ENCODE assay signal across 18 cellular contexts in the genomic region with DNA sequence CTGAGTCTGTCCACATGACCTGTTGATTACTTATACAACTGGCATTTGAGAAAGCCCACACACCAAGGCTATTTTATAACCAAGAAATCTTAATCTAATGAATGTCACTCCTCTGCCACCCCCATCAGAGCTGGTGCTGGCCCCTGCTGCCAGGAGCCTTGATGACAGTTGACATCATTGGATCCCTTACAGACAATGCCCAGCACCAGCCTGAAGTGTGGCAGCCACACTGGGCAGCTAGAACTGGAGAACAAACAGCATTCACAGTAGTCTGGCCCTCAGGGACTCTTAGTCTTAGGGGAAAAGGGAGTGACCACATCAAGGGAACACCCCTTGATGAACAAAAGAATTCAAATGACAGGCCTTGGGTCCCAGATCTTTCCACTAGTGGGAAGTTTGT.
A peak's percentile ranks its signal among the peaks of the same experiment; 100 is the strongest.
DNase-seq lines count a peak whose midpoint lies in the region; ATAC-seq, FAIRE-seq and TF ChIP-seq lines count a peak whose summit lies in the region.
"Had no signal": no experiment of that assay in that cellular context is flagged by ENCODE, and none has a peak within 500 bp of the region (broad histone marks: within the 10 kb centered on the region; RNA-seq: fewer than 3 reads in every experiment).

No MANE protein-coding gene starts in this region.

- ATAC-seq in left ventricle myocardium superior (peak; percentile 48), GM12878 (no peak), upper lobe of right lung (no peak)

- no peaks in the 10 kb centered on the region for H3K36me3 ChIP-seq in GM12878 (ENCODE audit: control insufficient read depth in 2 of 2, insufficient read depth in 2 of 2, low read length in 1 of 2)
- H3K36me3 ChIP-seq in upper lobe of right lung, result no peaks in the 10 kb centered on the region
- H3K36me3 ChIP-seq: HAP-1 had no signal

- TF ChIP-seq RAD21 in GM12878 (IDR thresholded peaks at IDR 0.05; ENCODE audit: insufficient read depth, low read depth, low read length), result no peak

- H3K4me3 ChIP-seq in GM12878 (no peak overlapping the region), upper lobe of right lung (no peak overlapping the region)
- H3K4me3 ChIP-seq: HAP-1 had no signal

- H3K27me3 ChIP-seq in GM12878 (replicated peaks in 1 of 2; ENCODE audit: control insufficient read depth in 2 of 2, insufficient read depth in 2 of 2, low read length in 1 of 2) (no peaks in the 10 kb centered on the region), upper lobe of right lung (no peaks in the 10 kb centered on the region)

- no peak overlapping the region for H3K9ac ChIP-seq in GM12878 (ENCODE audit: control insufficient read depth, insufficient read depth, low read length)

- SMC1A ChIA-PET in GM12878 (lab: Charles Lee; ENCODE audit: uncharacterized antibody, unreplicated experiment), result interaction anchor here (0.7 to 2.7 kb wide), 7 partner anchors 20 to 221 kb away, joined by 3 to 22 read pairs (median 5); no protein-coding TSS in a partner anchor

- intact Hi-C loops in left ventricle myocardium superior (cut with micrococcal nuclease) (no loop called here), cardiac septum (cut with DNase I) (no loop called here), GM12878 (cut with micrococcal nuclease; ENCODE audit: unreplicated experiment) (loop anchor here (5.0 kb wide), 1 partner anchor 144 kb away; no protein-coding TSS in a partner anchor), upper lobe of right lung (cut with DNase I) (no loop called here)

- in situ Hi-C loops in GM12878 (cut with MboI), result no loop called here

- FAIRE-seq in GM12878 (lab: Jason Lieb, UNC) (no peak), frontal cortex (lab: Jason Lieb, UNC) (no peak)
- FAIRE-seq: A204.1, GM19239 had no signal

- no peaks in the 10 kb centered on the region for H3K9me3 ChIP-seq in GM12878 (replicated peaks; ENCODE audit: control insufficient read depth, insufficient read depth, low read length)
- H3K9me3 ChIP-seq in upper lobe of right lung, result no peaks in the 10 kb centered on the region
- H3K9me3 ChIP-seq: HAP-1 had no signal

- POLR2A ChIA-PET in GM12878 (lab: Charles Lee), result no interaction called here

- TF ChIP-seq EP300 in GM12878 (IDR thresholded peaks at IDR 0.05; ENCODE audit: borderline replicate concordance in 1 of 2, control insufficient read depth in 1 of 2, low read depth in 2 of 2, low read length in 2 of 2), result no peak

- H4K20me1 ChIP-seq in GM12878 (ENCODE audit: control insufficient read depth, insufficient read depth), result no peaks in the 10 kb centered on the region

- no peak overlapping the region for H2AFZ ChIP-seq in GM12878 (ENCODE audit: control insufficient read depth, low read depth, low read length)

- H3K4me2 ChIP-seq in GM12878 (ENCODE audit: control insufficient read depth, insufficient read depth), result no peak overlapping the region

- no peak for TF ChIP-seq POLR2A in GM12878 (IDR thresholded peaks at IDR 0.05; ENCODE audit: low read depth, low read length)

- no TSS peak for BruUV-seq in GM12878 (replicated peaks; lab: Mats Ljungman, UMichigan)

- TF ChIP-seq CTCF in GM12878 (IDR thresholded peaks at IDR 0.05 in 2 of 3, conservative IDR thresholded peaks at IDR 0.05 in 1 of 3; ENCODE audit: control insufficient read depth in 2 of 3, extremely low read depth in 1 of 3, insufficient read depth in 1 of 3, low read depth in 3 of 3, low read length in 3 of 3), result no peak
- no peak for TF ChIP-seq CTCF in upper lobe of right lung (IDR thresholded peaks at IDR 0.05)
- TF ChIP-seq CTCF in GM10266 (IDR thresholded peaks at IDR 0.05; ENCODE audit: control insufficient read depth, insufficient read depth, low read depth, missing control alignments), result no peak

- RAD21 ChIA-PET in GM12878 (lab: Charles Lee; ENCODE audit: unreplicated experiment), result interaction anchor here (0.9 to 3.5 kb wide), 5 partner anchors 60 to 144 kb away, joined by 3 to 25 read pairs (median 3); no protein-coding TSS in a partner anchor

- H3K27ac ChIP-seq in GM12878 (ENCODE audit: control insufficient read depth, insufficient read depth) (no peak overlapping the region), upper lobe of right lung (no peak overlapping the region)
- H3K27ac ChIP-seq: C4-2B, HL-60 had no signal

- H3K4me1 ChIP-seq in GM12878 (ENCODE audit: control insufficient read depth, insufficient read depth, low read length) (no peaks in the 10 kb centered on the region), upper lobe of right lung (no peaks in the 10 kb centered on the region)
- H3K4me1 ChIP-seq: HAP-1 had no signal

- DNase-seq in left ventricle myocardium superior, result no peak
- DNase-seq in cardiac septum (ENCODE audit: low spot score), result no peak
- DNase-seq in GM12878 (ENCODE audit: low read depth, low spot score), result no peak
- peak; percentile 17 for DNase-seq in myocyte (ENCODE audit: low read depth)
- DNase-seq in upper lobe of right lung, result peak; percentile 21
- no peak for DNase-seq in GM10266 (ENCODE audit: extremely low spot score)
- DNase-seq in activated CD4-positive, CD25-positive, alpha-beta regulatory T cell (lab: John Stamatoyannopoulos, UW), result no peak
- DNase-seq in frontal cortex (ENCODE audit: low spot score in 2 of 2), result no peak
- DNase-seq: ACHN; CD4-positive, alpha-beta T cell; DMS153; DMS79; GDM1 had no signal

- CTCF ChIA-PET in GM12878 (lab: Yijun Ruan, JAX), result interaction anchor here (0.8 to 6.2 kb wide), 6 partner anchors 21 to 462 kb away, joined by 3 to 58 read pairs (median 4); no protein-coding TSS in a partner anchor

- H3K79me2 ChIP-seq in GM12878 (ENCODE audit: control insufficient read depth, insufficient read depth, low read length), result no peaks in the 10 kb centered on the region

TF ChIP-seq in GM12878, 131 proteins besides CTCF, POLR2A, EP300 and RAD21:
- TF ChIP-seq BCL11A (IDR thresholded peaks at IDR 0.05; ENCODE audit: low read depth, low read length), result no peak
- TF ChIP-seq KLF5 (IDR thresholded peaks at IDR 0.05; ENCODE audit: partially characterized antibody), result no peak
- peak; percentile 34 for TF ChIP-seq MEF2B (IDR thresholded peaks at IDR 0.05; ENCODE audit: partially characterized antibody, poor library complexity, severe bottlenecking)

Comparison
In these comparisons a context has a peak if more than half of its experiments do, and no peak if none do; other contexts are left out.
1. DNase-seq: peak in myocyte (single experiment) and upper lobe of right lung (single experiment); none in left ventricle myocardium superior (single experiment), cardiac septum (single experiment), GM12878 (single experiment), GM10266 (single experiment), activated CD4-positive, CD25-positive, alpha-beta regulatory T cell (0 of 4) and frontal cortex (0 of 2).